Comparison of ENCODE assay signal across 8 cellular contexts in the genomic region with DNA sequence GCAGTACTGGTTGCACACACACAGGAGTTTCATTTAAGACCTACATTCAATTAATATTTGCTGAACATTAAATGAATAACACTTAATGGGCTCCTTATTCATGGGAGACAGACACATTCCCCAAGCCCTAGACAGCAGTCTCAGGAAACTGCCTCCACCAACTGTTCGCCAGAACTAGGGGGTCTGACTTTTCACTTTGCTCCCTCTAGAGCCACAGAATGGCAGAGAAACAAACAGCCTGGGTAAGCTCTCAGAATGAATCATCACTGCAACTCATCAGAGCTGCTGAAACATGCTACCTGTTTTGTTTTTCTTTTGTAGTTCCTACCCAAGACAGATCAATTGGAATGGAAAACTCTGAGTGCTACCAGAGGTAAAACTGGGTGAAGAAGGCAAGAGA. TPM values are rescaled to one million over a fixed set of nuclear protein-coding genes. Genes with fewer than 3 reads are reported as not detected.
A peak's percentile ranks its signal among the peaks of the same experiment; 100 is the strongest.
DNase-seq lines count a peak whose midpoint lies in the region; ATAC-seq, FAIRE-seq and TF ChIP-seq lines count a peak whose summit lies in the region.

No MANE protein-coding gene starts in this region.

- H3K27me3 Mint-ChIP-seq in activated naive CD8-positive, alpha-beta T cell treated with anti-CD3 and anti-CD28 coated beads for 36 hours: no peaks in the 10 kb centered on the region

- H3K4me3 Mint-ChIP-seq in activated naive CD8-positive, alpha-beta T cell treated with anti-CD3 and anti-CD28 coated beads for 36 hours: no peak overlapping the region

- FAIRE-seq in urothelium cell line (lab: Jason Lieb, UNC): no peak

- H3K4me1 ChIP-seq in HAP-1: no peaks in the 10 kb centered on the region

- H3K27ac Mint-ChIP-seq in activated naive CD8-positive, alpha-beta T cell treated with anti-CD3 and anti-CD28 coated beads for 36 hours: peak overlapping the region; percentile 73

- in situ Hi-C loops in HAP-1 (cut with MboI; ENCODE audit: low sequenced_read_pairs): no loop called here

- H3K4me3 ChIP-seq in HFF-Myc (replicated peaks; ENCODE audit: low read depth, low read length) (no peak overlapping the region), HAP-1 (no peak overlapping the region)

- H3K9me3 Mint-ChIP-seq in activated naive CD8-positive, alpha-beta T cell treated with anti-CD3 and anti-CD28 coated beads for 36 hours: no peaks in the 10 kb centered on the region

- POLR2A ChIA-PET in GM10248 (lab: Yijun Ruan, JAX): interaction anchor here (1.1 kb wide), 1 partner anchor 8 kb away, joined by 3 read pairs; no protein-coding TSS in a partner anchor

- no peaks in the 10 kb centered on the region for H3K9me3 ChIP-seq in HAP-1

- peaks cover 33% of the 10 kb centered on the region for H3K36me3 Mint-ChIP-seq in activated naive CD8-positive, alpha-beta T cell treated with anti-CD3 and anti-CD28 coated beads for 36 hours

- CTCF ChIA-PET in GM10248 (lab: Yijun Ruan, JAX): interaction anchor here (1.0 to 15.9 kb wide), 6 partner anchors 10 to 111 kb away, joined by 3 to 509 read pairs (median 18); partner anchors contain the start of gene ELK4

- H3K4me1 Mint-ChIP-seq in activated naive CD8-positive, alpha-beta T cell treated with anti-CD3 and anti-CD28 coated beads for 36 hours: peaks cover 31% of the 10 kb centered on the region

- peak; percentile 55 for DNase-seq in GM10248 (ENCODE audit: extremely low spot score)
- DNase-seq in HFF-Myc (ENCODE audit: extremely low read depth, low read depth): no peak
- peak; percentile 27 for DNase-seq in activated naive CD8-positive, alpha-beta T cell treated with anti-CD3 and anti-CD28 coated beads for 36 hours
- DNase-seq in lung microvascular endothelial cell (ENCODE audit: low read depth in 2 of 2): peak; percentile 80 to 86
- no peak for DNase-seq in AML-193 (lab: John Stamatoyannopoulos, UW)
- no peak for DNase-seq in HAP-1 (ENCODE audit: low spot score in 2 of 2)
- DNase-seq in urothelium cell line (ENCODE audit: low spot score): no peak

- ATAC-seq in GM18519 (IDR thresholded peaks at IDR 0.05; ENCODE audit: low FRiP score, unreplicated experiment): no peak

- H3K27me3 ChIP-seq in HAP-1 (ENCODE audit: low read depth): no peaks in the 10 kb centered on the region

- 0 out of 2 replicates have a peak, but pooled peaks cover 7% of the 10 kb centered on the region for H3K36me3 ChIP-seq in HAP-1 (replicated peaks)

- no peak for TF ChIP-seq CTCF in GM10248 (IDR thresholded peaks at IDR 0.05; ENCODE audit: control extremely low read depth, extremely low read depth, low read depth, missing control alignments)
- TF ChIP-seq CTCF in HFF-Myc (IDR thresholded peaks at IDR 0.05; ENCODE audit: low read depth, low read length, missing control alignments): peak; percentile 19

RNA-seq across cellular contexts. Expression of gene ELK4, which starts 31.7 kb away (rescaled TPM):
- 10 to 100 TPM; 71.0 to 76.9 TPM for total RNA-seq in activated naive CD8-positive, alpha-beta T cell treated with anti-CD3 and anti-CD28 coated beads for 36 hours
- 26.4 and 27.0 TPM in 2 replicates for total RNA-seq in lung microvascular endothelial cell

Comparison
In these comparisons a context has a peak if more than half of its experiments do, and no peak if none do; other contexts are left out.
1. DNase-seq: peak in GM10248 (single experiment), activated naive CD8-positive, alpha-beta T cell treated with anti-CD3 and anti-CD28 coated beads for 36 hours (single experiment) and lung microvascular endothelial cell (2 of 2); none in HFF-Myc (single experiment), AML-193 (0 of 2), HAP-1 (0 of 2) and urothelium cell line (single experiment).